ENCODE assay signal across 1 cellular context in the genomic region with DNA sequence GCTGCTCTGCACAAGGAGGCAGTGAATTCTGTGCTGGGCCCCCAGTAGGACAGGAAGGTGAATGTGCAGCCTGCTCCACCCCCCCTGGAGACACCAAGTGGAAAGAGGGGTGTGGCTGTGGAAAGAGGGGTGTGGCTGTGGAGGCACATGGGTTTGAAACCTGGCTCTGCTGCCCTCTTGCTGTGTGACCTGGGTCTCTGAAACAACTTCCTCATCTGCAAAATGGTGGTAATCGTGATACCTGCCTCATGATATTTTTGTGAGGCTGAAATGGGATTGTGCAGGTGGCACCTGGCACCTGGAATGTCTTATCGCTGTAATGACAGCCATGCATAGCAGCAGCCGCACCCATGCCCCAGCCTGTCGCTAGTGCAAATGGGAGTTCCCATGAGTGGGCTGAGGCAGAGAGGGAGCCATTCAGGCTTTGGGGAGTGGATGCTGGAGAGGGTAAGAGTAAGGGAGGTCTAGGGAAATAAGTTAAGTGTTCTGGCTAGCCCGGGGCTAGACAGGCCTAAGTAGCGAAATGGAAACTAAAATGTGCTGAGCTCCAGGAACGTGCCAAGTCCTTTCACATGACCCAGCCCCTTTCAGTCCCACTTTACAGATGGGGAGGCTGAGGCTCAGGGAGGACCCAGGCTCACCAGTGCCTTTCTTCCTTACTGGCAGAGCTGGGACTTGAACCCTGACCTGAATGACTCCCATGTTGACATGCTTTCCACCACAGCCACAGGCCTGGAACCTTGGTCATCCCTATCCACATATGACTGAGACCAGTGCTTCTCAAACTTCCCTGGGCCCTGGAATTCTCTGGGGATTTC.
TF ChIP-seq lines count a peak whose summit lies in the region.

No MANE protein-coding gene starts in this region.

TF ChIP-seq in K562, 482 proteins besides CTCF, POLR2A, EP300 and RAD21 (continued from another document):
- TF ChIP-seq MNT (conservative IDR thresholded peaks at IDR 0.05) (peak in 1 of 2 experiments; percentile 92; a peak in 3 of 4 replicates), RBM17 (IDR thresholded peaks at IDR 0.05; ENCODE audit: borderline replicate concordance, low read depth, low read length) (no peak), SNRNP70 (optimal IDR thresholded peaks at IDR 0.05; ENCODE audit: low read depth, low read length) (no peak), PHF21A (IDR thresholded peaks at IDR 0.05; ENCODE audit: borderline replicate concordance, low read depth) (no peak), SAFB (IDR thresholded peaks at IDR 0.05; ENCODE audit: borderline replicate concordance, low read depth, low read length) (peak; percentile 32; the same call in 1 of the 2 replicates), SMARCA5 (IDR thresholded peaks at IDR 0.05) (peak; percentile 37; the same call in 1 of the 2 replicates), NR2C1 (IDR thresholded peaks at IDR 0.05) (no peak), NR2C1 (tag; IDR thresholded peaks at IDR 0.05) (no peak), ELK1 (CRISPR knock-in tag; IDR thresholded peaks at IDR 0.05) (no peak), ARID3A (IDR thresholded peaks at IDR 0.05; ENCODE audit: borderline replicate concordance, low read depth, low read length) (no peak)
